ENCODE assay signal across 28 cellular contexts in genomic region chr15:81391657-81392056, GRCh38. TPM values are rescaled to one million over a fixed set of nuclear protein-coding genes. Genes with fewer than 3 reads are reported as not detected.
"Had no signal": no experiment of that assay in that cellular context is flagged by ENCODE, and none has a peak within 500 bp of the region (broad histone marks: within the 10 kb centered on the region; RNA-seq: fewer than 3 reads in every experiment).

No MANE protein-coding gene starts in this region.

- H3K27ac ChIP-seq: stomach, suprapubic skin, testis, thoracic aorta, thyroid gland, tibial artery, tibial nerve, transverse colon, upper lobe of left lung, upper lobe of right lung, uterus, vagina had no signal

- H3K27me3 ChIP-seq: stomach, suprapubic skin, testis, thyroid gland, tibial artery, tibial nerve, transverse colon, upper lobe of left lung, upper lobe of right lung, uterus, vagina had no signal

- H3K4me3 ChIP-seq: stomach, suprapubic skin, testis, thoracic aorta, thyroid gland, tibial artery, tibial nerve, transverse colon, upper lobe of left lung, upper lobe of right lung, uterus, vagina had no signal

- H3K36me3 ChIP-seq: stomach, suprapubic skin, thoracic aorta, thyroid gland, tibial artery, tibial nerve, transverse colon, upper lobe of left lung, upper lobe of right lung, uterus, vagina had no signal

- ATAC-seq: stimulated activated effector memory CD8-positive, alpha-beta T cell treated with anti-CD3 and anti-CD28 coated beads, Interleukin-12 subunit alpha, Interleukin-12 subunit beta, amount 100 ng/mL, for 72 hours; stimulated activated memory B cell treated with anti-CD40 and anti-IgM and Interleukin-4, amounts not matched to agents 10 μg/mL and 1 μg/mL and 100 μg/mL, for 72 hours; stimulated activated naive B cell treated with anti-CD40 and anti-IgM and Interleukin-4, amounts not matched to agents 10 μg/mL and 1 μg/mL and 100 μg/mL, for 72 hours; stimulated activated naive CD8-positive, alpha-beta T cell treated with anti-CD3 and anti-CD28 coated beads, Interleukin-15, amount 100 ng/mL, for 72 hours; stimulated activated naive CD8-positive, alpha-beta T cell treated with anti-CD3 and anti-CD28 coated beads, Interleukin-15, Interleukin-2, amounts not matched to agents 100 U/mL and 50 U/mL, for 24 hours; upper lobe of right lung had no signal

- FAIRE-seq: urothelium cell line had no signal

- H3K4me1 ChIP-seq: suprapubic skin, testis, thyroid gland, tibial artery, tibial nerve, upper lobe of right lung, uterus had no signal

- H3K9me3 ChIP-seq: stomach, suprapubic skin, testis, thoracic aorta, thyroid gland, tibial artery, tibial nerve, transverse colon, upper lobe of left lung, upper lobe of right lung, uterus, vagina had no signal

- DNase-seq: stimulated activated CD4-positive, alpha-beta T cell treated with anti-CD3 and anti-CD28 coated beads, Interleukin-2, amount 100 ng/mL, for 48 hours; stimulated activated CD4-positive, alpha-beta T cell treated with anti-CD3 and anti-CD28 coated beads, Interleukin-4, amount 100 ng/mL, for 1 hour; stimulated activated CD4-positive, alpha-beta T cell treated with anti-CD3 and anti-CD28 coated beads, Interleukin-4, amount 100 ng/mL, for 24 hours; stimulated activated CD4-positive, alpha-beta T cell treated with anti-CD3 and anti-CD28 coated beads, Interleukin-4, amount 100 ng/mL, for 4 hours; stimulated activated CD8-positive, alpha-beta memory T cell treated with anti-CD3 and anti-CD28 coated beads, Interleukin-4, amount 100 ng/mL, for 48 hours; stimulated activated naive B cell treated with anti-CD40 and anti-IgM and Interleukin-4, amounts not matched to agents 10 μg/mL and 1 μg/mL and 100 μg/mL, for 72 hours; stimulated activated naive CD4-positive, alpha-beta T cell; stimulated activated naive CD4-positive, alpha-beta T cell treated with Interleukin-2 at 50 U/mL for 16 hours; stimulated activated naive CD8-positive, alpha-beta T cell treated with anti-CD3 and anti-CD28 coated beads, Interleukin-15, amount 100 ng/mL, for 72 hours; stimulated activated naive CD8-positive, alpha-beta T cell treated with anti-CD3 and anti-CD28 coated beads, Interleukin-15, Interleukin-2, amounts not matched to agents 100 U/mL and 50 U/mL, for 24 hours; stomach; substantia nigra; testis; thyroid gland; tibial artery; transverse colon; trophoblast cell; upper lobe of left lung; upper lobe of right lung; uterus had no signal

RNA-seq across cellular contexts. Expression of gene TMC3, which starts 17.6 kb away (rescaled TPM):
- total RNA-seq: subcutaneous adipose tissue, tibial nerve, upper lobe of left lung, upper lobe of right lung had no signal
